Comparison of ENCODE assay signal across 1 cellular context in the genomic region with DNA sequence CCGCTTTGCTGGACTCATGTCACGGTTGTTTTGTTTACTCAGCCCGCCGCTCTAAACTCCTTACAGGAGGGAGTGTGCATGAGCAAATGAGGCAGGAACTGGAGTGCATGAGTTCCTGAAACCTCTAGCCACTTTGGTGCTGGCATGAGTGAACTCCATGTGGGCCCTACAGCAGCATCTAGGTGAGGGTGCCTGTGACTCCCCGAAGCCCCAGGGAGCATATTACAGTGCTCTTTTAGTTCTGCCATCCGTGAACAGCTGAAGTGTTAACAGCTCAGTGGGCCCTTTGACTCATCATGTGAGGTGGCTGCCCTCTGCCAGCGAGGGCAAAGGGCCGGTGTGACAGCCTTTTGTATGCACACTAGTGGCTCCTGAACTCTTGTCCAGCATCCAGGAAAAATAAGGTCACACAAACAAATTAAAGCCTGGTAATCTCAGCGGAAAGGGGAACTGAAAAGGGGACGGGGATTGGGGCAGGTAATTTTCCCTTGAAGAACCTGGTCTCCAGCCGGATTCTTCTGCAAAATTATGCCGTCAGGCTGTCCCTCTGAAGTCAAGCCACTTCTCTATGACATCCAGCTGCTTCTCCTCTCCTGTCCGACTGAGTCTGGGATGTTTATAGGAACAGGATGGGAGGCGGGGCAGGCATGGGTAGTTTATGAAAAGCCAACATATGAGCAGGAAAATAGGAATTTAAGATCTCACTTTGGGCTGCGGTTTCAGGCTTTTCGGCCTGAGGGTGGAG.
TF ChIP-seq lines count a peak whose summit lies in the region.

No MANE protein-coding gene starts in this region.

TF ChIP-seq in H1, 55 proteins besides CTCF, POLR2A, EP300 and RAD21:
- no peak for TF ChIP-seq ASH2L (IDR thresholded peaks at IDR 0.05; ENCODE audit: low read length)
- no peak for TF ChIP-seq POU5F1 (IDR thresholded peaks at IDR 0.05; ENCODE audit: low read depth, low read length)
- TF ChIP-seq RNF2 (IDR thresholded peaks at IDR 0.05; ENCODE audit: borderline replicate concordance, low read depth, low read length, missing control alignments, poor library complexity, severe bottlenecking), result no peak
- TF ChIP-seq FOSL1 (IDR thresholded peaks at IDR 0.05; ENCODE audit: insufficient read depth, low read depth, low read length), result no peak
- TF ChIP-seq EZH2 (IDR thresholded peaks at IDR 0.05; ENCODE audit: low read depth, low read length, severe bottlenecking), result no peak
- no peak for TF ChIP-seq CBX8 (IDR thresholded peaks at IDR 0.05; ENCODE audit: borderline replicate concordance, low read depth, low read length)
- TF ChIP-seq TBP (IDR thresholded peaks at IDR 0.05; ENCODE audit: low read depth, low read length), result no peak
- no peak for TF ChIP-seq SP2 (IDR thresholded peaks at IDR 0.05; ENCODE audit: low read length)
- TF ChIP-seq BACH1 (IDR thresholded peaks at IDR 0.05; ENCODE audit: low read length), result no peak
